ENCODE assay signal across 29 cellular contexts in genomic region chr3:185852562-185853135, GRCh38. TPM values are rescaled to one million over a fixed set of nuclear protein-coding genes. Genes with fewer than 3 reads are reported as not detected.
DNase-seq lines count a peak whose midpoint lies in the region; ATAC-seq and TF ChIP-seq lines count a peak whose summit lies in the region.
"Had no signal": no experiment of that assay in that cellular context is flagged by ENCODE, and none has a peak within 500 bp of the region (broad histone marks: within the 10 kb centered on the region; RNA-seq: fewer than 3 reads in every experiment).

No MANE protein-coding gene starts in this region.

- BruUV-seq in HCT116 (replicated peaks; lab: Mats Ljungman, UMichigan), result no TSS peak
- BruUV-seq in Caco-2 (replicated peaks; lab: Mats Ljungman, UMichigan), result no TSS peak

- CTCF ChIA-PET in HCT116 (lab: Charles Lee) (no interaction called here), Caco-2 (lab: Charles Lee) (no interaction called here)

- H2AFZ ChIP-seq in HCT116 (ENCODE audit: low read depth, low read length, poor library complexity, severe bottlenecking), result peak overlapping the region; percentile 13
- H2AFZ ChIP-seq: hepatocyte had no signal

- H3K9me3 ChIP-seq in HCT116 (ENCODE audit: control insufficient read depth in 1 of 2, insufficient read depth in 1 of 2, low read depth in 1 of 2, low read length in 2 of 2) (0 out of 4 replicates have a peak, but pooled peaks cover 0 to 8% of the 10 kb centered on the region in 2 experiments), Caco-2 (peaks cover 8% of the 10 kb centered on the region)
- H3K9me3 ChIP-seq: pancreas had no signal

- no peak for TF ChIP-seq CTCF in HCT116 (IDR thresholded peaks at IDR 0.05 in 2 of 3, conservative IDR thresholded peaks at IDR 0.05 in 1 of 3; ENCODE audit: borderline replicate concordance in 1 of 3, insufficient read depth in 1 of 3, low read depth in 2 of 3, low read length in 2 of 3)
- no peak for TF ChIP-seq CTCF in NB4 (IDR thresholded peaks at IDR 0.05; ENCODE audit: low read depth, low read length)
- no peak for TF ChIP-seq CTCF in chondrocyte (IDR thresholded peaks at IDR 0.05)
- no peak for TF ChIP-seq CTCF in osteocyte (IDR thresholded peaks at IDR 0.05)
- no peak for TF ChIP-seq CTCF in Caco-2 (IDR thresholded peaks at IDR 0.05; ENCODE audit: insufficient read depth in 1 of 2, low read depth in 1 of 2, low read length in 1 of 2, severe bottlenecking in 1 of 2, unreplicated experiment in 1 of 2)

- H3K27ac ChIP-seq in HCT116 (ENCODE audit: low read depth, low read length), result no peak overlapping the region
- H3K27ac ChIP-seq: hepatocyte, pancreas, RWPE1, SK-N-MC, tibial nerve had no signal

- H3K27ac Mint-ChIP-seq in chondrocyte (ENCODE audit: unreplicated experiment), result peak overlapping the region; percentile 37
- peak overlapping the region; percentile 71 for H3K27ac Mint-ChIP-seq in osteocyte (ENCODE audit: unreplicated experiment)
- no peak overlapping the region for H3K27ac Mint-ChIP-seq in Caco-2 (ENCODE audit: unreplicated experiment)
- H3K27ac Mint-ChIP-seq: activated CD4-positive, alpha-beta T cell treated with anti-CD3 and anti-CD28 coated beads, Interleukin-2, amount 10 ng/mL, durations not matched to agents 7 days and 5 days; CD4-positive, alpha-beta memory T cell; natural killer cell treated with Interleukin-12 subunit alpha and Interleukin-12 subunit beta and Interleukin-15 and Interleukin-18, amount 100 ng/mL, for 72 hours had no signal

- DNase-seq in HCT116 (ENCODE audit: low read depth, low spot score) (no peak), NB4 (ENCODE audit: low read depth) (peak; percentile 66), chondrocyte (ENCODE audit: low spot score) (no peak), osteocyte (ENCODE audit: extremely low spot score, unreplicated experiment) (no peak), Caco-2 (no peak), kidney tubule cell (ENCODE audit: low spot score) (no peak)
- DNase-seq: activated CD4-positive, alpha-beta T cell treated with anti-CD3 and anti-CD28 coated beads, Interleukin-2, amount 10 ng/mL, durations not matched to agents 7 days and 5 days; activated naive CD4-positive, alpha-beta T cell; activated T-cell treated with anti-CD3 and anti-CD28 coated beads, Interleukin-2, amount 50 U/mL, for 48 hours; AML-193; amygdala; CD4-positive, alpha-beta memory T cell; central memory CD4-positive, alpha-beta T cell; left ventricle myocardium superior; midbrain; NCI-H1048; NCI-H1694 treated with DMSO at 0.1 percent for 48 hours; NCI-H2171 treated with DMSO at 0.1 percent for 48 hours; NCI-H69; pancreas; right cardiac atrium; stimulated activated naive CD4-positive, alpha-beta T cell treated with Interleukin-2 at 50 U/mL for 16 hours had no signal

- H3K9me3 Mint-ChIP-seq in chondrocyte (ENCODE audit: low read depth), result peaks cover 10% of the 10 kb centered on the region
- H3K9me3 Mint-ChIP-seq in osteocyte (ENCODE audit: unreplicated experiment), result peaks cover 7% of the 10 kb centered on the region
- H3K9me3 Mint-ChIP-seq in Caco-2 (ENCODE audit: unreplicated experiment), result peaks cover 18% of the 10 kb centered on the region

- H3K27me3 ChIP-seq in HCT116 (ENCODE audit: insufficient read depth, low read length) (no peaks in the 10 kb centered on the region), Caco-2 (replicated peaks; ENCODE audit: control insufficient read depth, insufficient read depth, low read length) (no peaks in the 10 kb centered on the region)
- H3K27me3 ChIP-seq: hepatocyte, tibial nerve had no signal

- H3K36me3 Mint-ChIP-seq in chondrocyte (ENCODE audit: low read depth) (peaks cover 3% of the 10 kb centered on the region), osteocyte (ENCODE audit: unreplicated experiment) (no peaks in the 10 kb centered on the region), Caco-2 (ENCODE audit: insufficient read depth, unreplicated experiment) (no peaks in the 10 kb centered on the region)
- H3K36me3 Mint-ChIP-seq: CD4-positive, alpha-beta memory T cell had no signal

- ATAC-seq in HCT116, result no peak; the same call in 1 of the 2 replicates
- no peak for ATAC-seq in GM18498 (IDR thresholded peaks at IDR 0.05; ENCODE audit: unreplicated experiment)
- ATAC-seq: K562; left ventricle myocardium superior; natural killer cell treated with Interleukin-12 subunit alpha and Interleukin-12 subunit beta and Interleukin-15 and Interleukin-18, amount 100 ng/mL, for 72 hours; pancreas; right cardiac atrium had no signal

- H3K79me2 ChIP-seq in HCT116 (ENCODE audit: insufficient read depth, low read length), result no peaks in the 10 kb centered on the region
- H3K79me2 ChIP-seq: hepatocyte had no signal

- H3K36me3 ChIP-seq in HCT116 (ENCODE audit: control insufficient read depth in 1 of 2, insufficient read depth in 2 of 2, low read length in 2 of 2) (no peaks in the 10 kb centered on the region), Caco-2 (ENCODE audit: control insufficient read depth, insufficient read depth, low read length) (no peaks in the 10 kb centered on the region)
- H3K36me3 ChIP-seq: pancreas, tibial nerve had no signal

- H3K27me3 Mint-ChIP-seq in chondrocyte (ENCODE audit: low read depth) (no peaks in the 10 kb centered on the region), osteocyte (ENCODE audit: unreplicated experiment) (no peaks in the 10 kb centered on the region), Caco-2 (ENCODE audit: insufficient read depth, unreplicated experiment) (no peaks in the 10 kb centered on the region)
- H3K27me3 Mint-ChIP-seq: activated CD4-positive, alpha-beta T cell treated with anti-CD3 and anti-CD28 coated beads, Interleukin-2, amount 10 ng/mL, durations not matched to agents 7 days and 5 days had no signal

- no peak overlapping the region for H3K4me3 ChIP-seq in HCT116 (replicated peaks in 1 of 2; ENCODE audit: low read depth in 1 of 2, low read length in 2 of 2)
- H3K4me3 ChIP-seq in NB4 (ENCODE audit: low read depth, low read length), result no peak overlapping the region
- H3K4me3 ChIP-seq in Caco-2 (ENCODE audit: low read depth, low read length), result no peak overlapping the region
- H3K4me3 ChIP-seq: hepatocyte, K562, pancreas, SK-N-MC, tibial nerve had no signal

- no peak overlapping the region for H3K4me2 ChIP-seq in HCT116 (ENCODE audit: low read length)
- H3K4me2 ChIP-seq: hepatocyte had no signal

- no peak for TF ChIP-seq POLR2A in HCT116 (IDR thresholded peaks at IDR 0.05; ENCODE audit: borderline replicate concordance, extremely low read depth, insufficient read depth, insufficient read length)
- TF ChIP-seq POLR2A in NB4 (IDR thresholded peaks at IDR 0.05; ENCODE audit: extremely low read depth, insufficient read length), result no peak

- no peaks in the 10 kb centered on the region for H3K9me2 ChIP-seq in HCT116 (ENCODE audit: insufficient read depth)

- TF ChIP-seq RAD21 in HCT116 (IDR thresholded peaks at IDR 0.05; ENCODE audit: low read depth), result no peak

- POLR2A ChIA-PET in HCT116 (lab: Charles Lee) (no interaction called here), Caco-2 (lab: Charles Lee) (no interaction called here)

- H4K20me1 ChIP-seq in HCT116 (ENCODE audit: insufficient read depth), result no peaks in the 10 kb centered on the region

- RAD21 ChIA-PET in HCT116 (lab: Charles Lee; ENCODE audit: low non-redundant PET in 1 of 2, low total read pairs in 2 of 2, uncharacterized antibody in 2 of 2, unreplicated experiment in 2 of 2), result no interaction called here

- no peak overlapping the region for H3K9ac ChIP-seq in HCT116 (ENCODE audit: low read length)

- no peak overlapping the region for H3K4me3 Mint-ChIP-seq in chondrocyte (ENCODE audit: unreplicated experiment)
- H3K4me3 Mint-ChIP-seq in osteocyte (ENCODE audit: unreplicated experiment), result no peak overlapping the region
- H3K4me3 Mint-ChIP-seq in Caco-2 (ENCODE audit: unreplicated experiment), result no peak overlapping the region
- H3K4me3 Mint-ChIP-seq: activated CD4-positive, alpha-beta T cell treated with anti-CD3 and anti-CD28 coated beads, Interleukin-2, amount 10 ng/mL, durations not matched to agents 7 days and 5 days; CD4-positive, alpha-beta memory T cell; natural killer cell treated with Interleukin-12 subunit alpha and Interleukin-12 subunit beta and Interleukin-15 and Interleukin-18, amount 100 ng/mL, for 72 hours had no signal

- H3K4me1 Mint-ChIP-seq in chondrocyte (ENCODE audit: low read depth) (peaks cover 8% of the 10 kb centered on the region), osteocyte (ENCODE audit: unreplicated experiment) (peaks cover 20% of the 10 kb centered on the region), Caco-2 (ENCODE audit: low read depth, unreplicated experiment) (no peaks in the 10 kb centered on the region)
- H3K4me1 Mint-ChIP-seq: activated CD4-positive, alpha-beta T cell treated with anti-CD3 and anti-CD28 coated beads, Interleukin-2, amount 10 ng/mL, durations not matched to agents 7 days and 5 days; CD4-positive, alpha-beta memory T cell had no signal

- intact Hi-C loops in HCT116 (cut with micrococcal nuclease), result no loop called here
- intact Hi-C loops in Caco-2 (cut with micrococcal nuclease; ENCODE audit: unreplicated experiment), result no loop called here

- H3K4me1 ChIP-seq in HCT116 (ENCODE audit: control insufficient read depth in 1 of 2, insufficient read depth in 2 of 2, low read length in 2 of 2) (no peaks in the 10 kb centered on the region), Caco-2 (no peaks in the 10 kb centered on the region)
- H3K4me1 ChIP-seq: pancreas, tibial nerve had no signal

TF ChIP-seq in HCT116, 20 proteins besides CTCF, POLR2A, EP300 and RAD21 (continues in another document):
- TF ChIP-seq EGR1 (IDR thresholded peaks at IDR 0.05; ENCODE audit: low read depth) (no peak), ZFX (IDR thresholded peaks at IDR 0.05) (no peak), YY1 (IDR thresholded peaks at IDR 0.05; ENCODE audit: extremely low read depth, insufficient replicate concordance, low read depth, low read length) (no peak), ZBTB33 (IDR thresholded peaks at IDR 0.05; ENCODE audit: extremely low read depth, insufficient replicate concordance, low read length) (no peak)

RNA-seq across cellular contexts. Expression of gene IGF2BP2, which starts 27.8 kb away (rescaled TPM):
- 135 TPM for total RNA-seq in HCT116 (2021; ENCODE audit: unreplicated experiment)
- polyA plus RNA-seq in HCT116 (2012), result 75.1 and 88.7 TPM in 2 replicates
- total RNA-seq in chondrocyte, result 60.8 to 68.8 TPM (median 62.1 TPM) in 3 replicates
- total RNA-seq in osteocyte, result 96.7 and 101 TPM in 2 replicates
- total RNA-seq in Caco-2 (2022), result 75.9 and 80.8 TPM in 2 replicates
- total RNA-seq: CD4-positive, alpha-beta memory T cell had no signal
- polyA plus RNA-seq: CD4-positive, alpha-beta memory T cell had no signal
